Comparison of ENCODE assay signal across 21 cellular contexts in the genomic region with DNA sequence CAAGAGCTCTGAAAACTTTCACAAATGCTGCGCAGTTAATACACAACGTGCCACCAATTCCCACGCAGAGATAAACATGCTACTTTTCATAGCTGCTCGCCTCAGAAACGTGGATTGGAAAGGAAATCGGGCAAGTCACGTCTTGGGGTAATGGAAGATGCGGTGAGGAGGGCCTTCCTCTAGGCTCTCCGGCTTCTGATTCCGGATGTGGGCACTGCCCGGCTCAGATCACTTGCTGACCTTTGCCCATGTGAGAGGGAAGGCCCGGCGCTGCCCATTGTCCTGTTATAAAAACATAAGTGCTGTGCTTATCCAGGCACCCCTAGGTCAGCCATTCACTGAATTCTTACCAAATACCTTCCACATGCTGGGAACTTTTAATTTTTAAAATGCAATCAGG. TPM values are rescaled to one million over a fixed set of nuclear protein-coding genes. Genes with fewer than 3 reads are reported as not detected.
A peak's percentile ranks its signal among the peaks of the same experiment; 100 is the strongest.
DNase-seq lines count a peak whose midpoint lies in the region; ATAC-seq and TF ChIP-seq lines count a peak whose summit lies in the region.
"Had no signal": no experiment of that assay in that cellular context is flagged by ENCODE, and none has a peak within 500 bp of the region (broad histone marks: within the 10 kb centered on the region; RNA-seq: fewer than 3 reads in every experiment).

No MANE protein-coding gene starts in this region.

- H3K27me3 ChIP-seq in BLaER1 (peaks cover 18% of the 10 kb centered on the region), MM.1S (replicated peaks; ENCODE audit: insufficient read depth, low read length) (no peaks in the 10 kb centered on the region)

- H3F3A ChIP-seq in MM.1S (ENCODE audit: insufficient read depth, low read length), result peaks cover 5% of the 10 kb centered on the region; the same call in 1 of the 2 replicates

- peaks cover 37% of the 10 kb centered on the region for H3K4me1 ChIP-seq in BLaER1
- peaks cover 12% of the 10 kb centered on the region for H3K4me1 ChIP-seq in MM.1S (ENCODE audit: low read length)
- peaks cover 11% of the 10 kb centered on the region for H3K4me1 ChIP-seq in mucosa of descending colon (ENCODE audit: low read depth)

- H3K27ac Mint-ChIP-seq in endothelial cell (ENCODE audit: unreplicated experiment), result peak overlapping the region; percentile 76
- H3K27ac Mint-ChIP-seq in natural killer cell treated with Interleukin-12 subunit alpha and Interleukin-12 subunit beta and Interleukin-15 and Interleukin-18, amount 100 ng/mL, for 72 hours, result no peak overlapping the region
- H3K27ac Mint-ChIP-seq: effector memory CD8-positive, alpha-beta T cell; stimulated activated effector memory CD8-positive, alpha-beta T cell treated with anti-CD3 and anti-CD28 coated beads, Interleukin-12 subunit alpha, Interleukin-12 subunit beta, amount 100 ng/mL, for 72 hours had no signal

- TF ChIP-seq CTCF in MM.1S (IDR thresholded peaks at IDR 0.05; ENCODE audit: low read length), result no peak
- TF ChIP-seq CTCF in endothelial cell (IDR thresholded peaks at IDR 0.05; ENCODE audit: unreplicated experiment), result no peak
- TF ChIP-seq CTCF in mucosa of descending colon (IDR thresholded peaks at IDR 0.05), result no peak
- no peak for TF ChIP-seq CTCF in foreskin fibroblast (IDR thresholded peaks at IDR 0.05; ENCODE audit: low read depth, low read length)

- H3K9me3 ChIP-seq in BLaER1 (no peaks in the 10 kb centered on the region), MM.1S (replicated peaks; ENCODE audit: insufficient read depth, low read length) (no peaks in the 10 kb centered on the region), mucosa of descending colon (no peaks in the 10 kb centered on the region)
- H3K9me3 ChIP-seq: right atrium auricular region, thoracic aorta had no signal

- peaks cover 15% of the 10 kb centered on the region for H3K79me2 ChIP-seq in MM.1S (ENCODE audit: low read length)

- H4K20me1 ChIP-seq in BLaER1 (peaks cover 9% of the 10 kb centered on the region; the same call in 1 of the 2 replicates), MM.1S (ENCODE audit: insufficient read depth, low read length) (no peaks in the 10 kb centered on the region)

- ATAC-seq in mucosa of descending colon, result peak; percentile 22
- no peak for ATAC-seq in natural killer cell treated with Interleukin-12 subunit alpha and Interleukin-12 subunit beta and Interleukin-15 and Interleukin-18, amount 100 ng/mL, for 72 hours
- ATAC-seq: effector memory CD8-positive, alpha-beta T cell; stimulated activated effector memory CD8-positive, alpha-beta T cell treated with anti-CD3 and anti-CD28 coated beads, Interleukin-12 subunit alpha, Interleukin-12 subunit beta, amount 100 ng/mL, for 72 hours had no signal

- H3K27me3 Mint-ChIP-seq in endothelial cell (ENCODE audit: unreplicated experiment), result peaks cover 16% of the 10 kb centered on the region
- peaks cover 37 to 46% of the 10 kb centered on the region in 2 donors for H3K27me3 Mint-ChIP-seq in natural killer cell treated with Interleukin-12 subunit alpha and Interleukin-12 subunit beta and Interleukin-15 and Interleukin-18, amount 100 ng/mL, for 72 hours

- intact Hi-C loops in mucosa of descending colon (cut with DNase I, micrococcal nuclease), result no loop called here

- DNase-seq in MM.1S (no peak), endothelial cell (ENCODE audit: low spot score) (no peak), mucosa of descending colon (no peak), foreskin fibroblast (no peak), NCI-H510A (lab: John Stamatoyannopoulos, UW) (no peak), SHP77 (lab: John Stamatoyannopoulos, UW) (no peak)
- no peak for DNase-seq in natural killer cell treated with Interleukin-12 subunit alpha and Interleukin-12 subunit beta and Interleukin-15 and Interleukin-18, amount 100 ng/mL, for 72 hours (ENCODE audit: low spot score)
- DNase-seq: activated CD4-positive, alpha-beta T cell treated with anti-CD3 and anti-CD28 coated beads for 48 hours; activated effector memory CD4-positive, alpha-beta T cell treated with anti-CD3 and anti-CD28 coated beads, Interleukin-2, amount 50 U/mL, for 16 hours; effector memory CD8-positive, alpha-beta T cell; KBM-7; kidney glomerular epithelial cell; NCI-H1048; NCI-H2081; NCI-H510A treated with DMSO at 0.1 percent for 48 hours; occipital lobe had no signal

- H3K9me3 Mint-ChIP-seq in endothelial cell (ENCODE audit: unreplicated experiment), result no peaks in the 10 kb centered on the region
- H3K9me3 Mint-ChIP-seq in natural killer cell treated with Interleukin-12 subunit alpha and Interleukin-12 subunit beta and Interleukin-15 and Interleukin-18, amount 100 ng/mL, for 72 hours, result no peaks in the 10 kb centered on the region
- H3K9me3 Mint-ChIP-seq: effector memory CD8-positive, alpha-beta T cell; stimulated activated effector memory CD8-positive, alpha-beta T cell treated with anti-CD3 and anti-CD28 coated beads, Interleukin-12 subunit alpha, Interleukin-12 subunit beta, amount 100 ng/mL, for 72 hours had no signal

- H3K36me3 ChIP-seq in BLaER1 (peaks cover 20% of the 10 kb centered on the region), MM.1S (replicated peaks; ENCODE audit: insufficient read depth, low read length) (no peaks in the 10 kb centered on the region), mucosa of descending colon (ENCODE audit: low read depth) (no peaks in the 10 kb centered on the region)
- H3K36me3 ChIP-seq: right atrium auricular region, thoracic aorta had no signal

- H3K9ac ChIP-seq in BLaER1 (peak overlapping the region; percentile 91), MM.1S (ENCODE audit: low read length) (no peak overlapping the region)

- no peaks in the 10 kb centered on the region for H3K9me2 ChIP-seq in MM.1S (replicated peaks; ENCODE audit: insufficient read depth, low read length)

- peak overlapping the region; percentile 89 for H3K4me3 Mint-ChIP-seq in endothelial cell (ENCODE audit: unreplicated experiment)
- H3K4me3 Mint-ChIP-seq in natural killer cell treated with Interleukin-12 subunit alpha and Interleukin-12 subunit beta and Interleukin-15 and Interleukin-18, amount 100 ng/mL, for 72 hours, result no peak overlapping the region
- H3K4me3 Mint-ChIP-seq: effector memory CD8-positive, alpha-beta T cell; stimulated activated effector memory CD8-positive, alpha-beta T cell treated with anti-CD3 and anti-CD28 coated beads, Interleukin-12 subunit alpha, Interleukin-12 subunit beta, amount 100 ng/mL, for 72 hours had no signal

- peak overlapping the region; percentile 87 for H3K4me3 ChIP-seq in BLaER1
- H3K4me3 ChIP-seq in MM.1S (ENCODE audit: low read length), result peak overlapping the region; percentile 83
- H3K4me3 ChIP-seq in mucosa of descending colon, result no peak overlapping the region
- H3K4me3 ChIP-seq in foreskin fibroblast (ENCODE audit: low read depth in 1 of 2, low read length in 2 of 2), result no peak overlapping the region
- H3K4me3 ChIP-seq: thoracic aorta had no signal

- H2AFZ ChIP-seq in MM.1S (ENCODE audit: low read length), result no peak overlapping the region

- H3K27ac ChIP-seq in BLaER1, result peak overlapping the region; percentile 89
- no peak overlapping the region for H3K27ac ChIP-seq in MM.1S (ENCODE audit: low read length)
- H3K27ac ChIP-seq: right atrium auricular region, thoracic aorta had no signal

- peaks cover 4% of the 10 kb centered on the region for H3K36me3 Mint-ChIP-seq in endothelial cell (ENCODE audit: low read depth, unreplicated experiment)
- no peaks in the 10 kb centered on the region for H3K36me3 Mint-ChIP-seq in natural killer cell treated with Interleukin-12 subunit alpha and Interleukin-12 subunit beta and Interleukin-15 and Interleukin-18, amount 100 ng/mL, for 72 hours

- H3K4me1 Mint-ChIP-seq in endothelial cell (ENCODE audit: unreplicated experiment), result peaks cover 19% of the 10 kb centered on the region
- peaks cover 0 to 4% of the 10 kb centered on the region in 2 donors for H3K4me1 Mint-ChIP-seq in natural killer cell treated with Interleukin-12 subunit alpha and Interleukin-12 subunit beta and Interleukin-15 and Interleukin-18, amount 100 ng/mL, for 72 hours (ENCODE audit: low read depth in 2 of 2)

- H3K4me2 ChIP-seq in BLaER1 (peak overlapping the region; percentile 91), MM.1S (ENCODE audit: low read depth, low read length) (peak overlapping the region; percentile 72; the same call in 1 of the 2 replicates)

RNA-seq across cellular contexts. Expression of gene ST8SIA2, which starts 1.9 kb away (rescaled TPM):
- total RNA-seq in endothelial cell (ENCODE audit: unreplicated experiment) (4.1 TPM), mucosa of descending colon (under 1 TPM; 0.29 to 0.44 (median 0.43) TPM)
- total RNA-seq in natural killer cell treated with Interleukin-12 subunit alpha and Interleukin-12 subunit beta and Interleukin-15 and Interleukin-18, amount 100 ng/mL, for 72 hours, result not detected
- total RNA-seq: mesenteric fat pad, thoracic aorta had no signal

Comparison
In these comparisons a context has a peak if more than half of its experiments do, and no peak if none do; other contexts are left out.
1. H3K4me3 ChIP-seq: peak in BLaER1 (single experiment) and MM.1S (single experiment); none in mucosa of descending colon (single experiment) and foreskin fibroblast (0 of 2).